Comparison of ENCODE assay signal across 8 cellular contexts in genomic region chr3:133662256-133662773, GRCh38. TPM values are rescaled to one million over a fixed set of nuclear protein-coding genes. Genes with fewer than 3 reads are reported as not detected.
DNase-seq lines count a peak whose midpoint lies in the region; ATAC-seq and TF ChIP-seq lines count a peak whose summit lies in the region.

No MANE protein-coding gene starts in this region.

- no peaks in the 10 kb centered on the region for H4K20me1 ChIP-seq in SU-DHL-6 (ENCODE audit: low read depth, low read length)

- no peaks in the 10 kb centered on the region for H3K27me3 Mint-ChIP-seq in mesothelial cell of epicardium (ENCODE audit: low read depth)

- H2AFZ ChIP-seq in SU-DHL-6 (ENCODE audit: low read depth, low read length, severe bottlenecking) = peak overlapping the region; percentile 73

- H3F3A ChIP-seq in SU-DHL-6 (ENCODE audit: insufficient read depth) = peaks cover 5% of the 10 kb centered on the region

- no peaks in the 10 kb centered on the region for H3K9me3 Mint-ChIP-seq in mesothelial cell of epicardium

- H3K4me3 Mint-ChIP-seq in mesothelial cell of epicardium = peak overlapping the region; percentile 98

- H3K36me3 Mint-ChIP-seq in mesothelial cell of epicardium = peaks cover 9% of the 10 kb centered on the region

- H3K4me1 ChIP-seq in endocrine pancreas (ENCODE audit: control insufficient read depth, insufficient read depth, low read length) (no peaks in the 10 kb centered on the region), tibial artery (peaks cover 0 to 23% (median 4%) of the 10 kb centered on the region in 4 donors)

- H3K27ac ChIP-seq in KOPT-K1 (ENCODE audit: low read depth, low read length, poor library complexity, severe bottlenecking) (peak overlapping the region; percentile 97), SU-DHL-6 (ENCODE audit: low read depth, low read length) (peak overlapping the region; percentile 71), tibial artery (peak overlapping the region; percentile 86 to 87)

- peak overlapping the region; percentile 98 for H3K9ac ChIP-seq in SU-DHL-6 (ENCODE audit: low read length)
- peak overlapping the region; percentile 34 for H3K9ac ChIP-seq in endocrine pancreas (ENCODE audit: control insufficient read depth, insufficient read depth, low read length)

- ATAC-seq in GM21717 (IDR thresholded peaks at IDR 0.05; ENCODE audit: unreplicated experiment) = peak; percentile 50

- H3K27me3 ChIP-seq in SU-DHL-6 (ENCODE audit: low read length) = no peaks in the 10 kb centered on the region
- no peaks in the 10 kb centered on the region for H3K27me3 ChIP-seq in endocrine pancreas (ENCODE audit: control insufficient read depth, insufficient read depth, low read length)
- no peaks in the 10 kb centered on the region for H3K27me3 ChIP-seq in tibial artery

- peak overlapping the region; percentile 96 for H3K4me2 ChIP-seq in SU-DHL-6 (ENCODE audit: low read depth, low read length, poor library complexity, severe bottlenecking)

- H3K9me3 ChIP-seq in KOPT-K1 (ENCODE audit: insufficient read depth, low read length, poor library complexity, severe bottlenecking) (no peaks in the 10 kb centered on the region), SU-DHL-6 (ENCODE audit: insufficient read depth, low read length) (no peaks in the 10 kb centered on the region), endocrine pancreas (ENCODE audit: control insufficient read depth, low read length) (no peaks in the 10 kb centered on the region), tibial artery (no peaks in the 10 kb centered on the region)

- TF ChIP-seq CTCF in SU-DHL-6 (IDR thresholded peaks at IDR 0.05; ENCODE audit: insufficient read depth, low read length, poor library complexity, severe bottlenecking) (no peak), mesothelial cell of epicardium (IDR thresholded peaks at IDR 0.05; ENCODE audit: unreplicated experiment) (no peak), tibial artery (IDR thresholded peaks at IDR 0.05) (no peak)

- no peaks in the 10 kb centered on the region for H3K9me2 ChIP-seq in SU-DHL-6 (replicated peaks; ENCODE audit: insufficient read depth, low read length)

- H3K79me2 ChIP-seq in SU-DHL-6 (ENCODE audit: insufficient read depth, low read length) = peaks cover 53% of the 10 kb centered on the region

- H3K36me3 ChIP-seq in KOPT-K1 (ENCODE audit: insufficient read depth, low read length) (peaks cover 31% of the 10 kb centered on the region), SU-DHL-6 (ENCODE audit: low read length) (peaks cover 21% of the 10 kb centered on the region; the same call in 1 of the 2 replicates), endocrine pancreas (ENCODE audit: control insufficient read depth, insufficient read depth, low read length) (no peaks in the 10 kb centered on the region), tibial artery (peaks cover 0 to 19% (median 6%) of the 10 kb centered on the region in 3 donors)

- DNase-seq in NCI-H1436 (lab: John Stamatoyannopoulos, UW) = peak; percentile 45
- DNase-seq in NCI-H1436 treated with DMSO at 0.1 percent for 48 hours (lab: John Stamatoyannopoulos, UW) = no peak
- DNase-seq in mesothelial cell of epicardium (ENCODE audit: low spot score in 2 of 2, unreplicated experiment in 2 of 2) = no peak
- DNase-seq in tibial artery = no peak

- H3K4me3 ChIP-seq in SU-DHL-6 (ENCODE audit: insufficient read depth, low read length, poor library complexity, severe bottlenecking) (peak overlapping the region; percentile 98), endocrine pancreas (ENCODE audit: control insufficient read depth, insufficient read depth, low read length) (peak overlapping the region; percentile 91), tibial artery (peak overlapping the region; percentile 86 to 98)

- peak overlapping the region; percentile 99 for H3K27ac Mint-ChIP-seq in mesothelial cell of epicardium

- intact Hi-C loops in tibial artery (cut with DNase I; ENCODE audit: low total_unique reads) = loop anchor here (10.0 kb wide), 1 partner anchor 262 kb away; no protein-coding TSS in a partner anchor

- peaks cover 35% of the 10 kb centered on the region for H3K4me1 Mint-ChIP-seq in mesothelial cell of epicardium

RNA-seq across cellular contexts. Expression of gene TOPBP1, which starts 0.6 kb away (rescaled TPM):
- total RNA-seq in mesothelial cell of epicardium = 35.5 to 40.3 TPM (median 39.3 TPM) in 3 replicates
